1 cellular context compared by ENCODE assay signal in the genomic region with DNA sequence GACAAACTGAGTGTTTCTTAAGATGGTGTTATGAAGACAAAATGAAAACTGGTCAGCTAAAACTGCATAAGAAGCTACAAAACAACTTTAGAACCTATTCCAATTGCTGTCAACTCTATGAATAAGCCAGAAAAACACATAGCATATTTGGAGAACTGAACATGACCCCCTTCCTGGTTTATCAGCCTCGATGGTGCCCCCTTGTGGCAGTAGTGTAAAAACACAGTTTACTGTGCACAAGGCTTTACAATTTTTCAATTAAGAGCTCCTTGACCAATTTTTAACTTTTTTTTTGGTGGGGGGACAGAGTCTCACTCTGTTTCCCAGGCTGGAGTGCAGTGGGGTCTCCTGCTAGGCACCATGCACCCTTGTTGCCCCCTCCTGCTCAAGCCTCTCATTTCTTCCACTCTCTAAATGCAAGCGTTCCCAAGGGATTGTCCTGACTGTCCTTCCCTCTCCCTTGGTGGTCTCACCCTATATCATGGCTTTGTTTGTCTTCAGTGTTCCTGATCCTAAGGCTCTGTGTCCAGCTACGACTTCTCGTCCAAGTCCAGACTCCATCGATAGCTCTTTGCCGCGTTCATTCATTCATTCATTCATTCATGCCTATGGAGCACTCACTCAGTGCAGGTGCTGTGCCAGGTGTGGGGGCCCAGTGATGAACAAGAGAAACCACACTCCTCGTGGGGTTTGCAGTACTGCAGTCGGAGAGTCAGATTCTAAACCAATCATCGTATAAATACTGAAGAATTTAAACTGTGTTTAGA.
TF ChIP-seq lines count a peak whose summit lies in the region.

No MANE protein-coding gene starts in this region.

TF ChIP-seq in Ishikawa, 13 proteins besides CTCF, POLR2A, EP300 and RAD21:
- TF ChIP-seq YY1 (IDR thresholded peaks at IDR 0.05; ENCODE audit: low read depth) (no peak), MAX (IDR thresholded peaks at IDR 0.05) (no peak), NFIC (IDR thresholded peaks at IDR 0.05) (no peak), ZBTB7A (IDR thresholded peaks at IDR 0.05; ENCODE audit: low read depth) (no peak), TEAD4 (IDR thresholded peaks at IDR 0.05) (no peak), EGR1 (IDR thresholded peaks at IDR 0.05) (no peak), CEBPB (IDR thresholded peaks at IDR 0.05) (no peak), TCF12 (IDR thresholded peaks at IDR 0.05; ENCODE audit: low read depth) (no peak), FOXM1 (IDR thresholded peaks at IDR 0.05; ENCODE audit: borderline replicate concordance, low read depth) (no peak), CREB1 (IDR thresholded peaks at IDR 0.05; ENCODE audit: low read depth) (no peak), TAF1 (IDR thresholded peaks at IDR 0.05; ENCODE audit: low read depth) (no peak)
- TF ChIP-seq, protein P1, sequence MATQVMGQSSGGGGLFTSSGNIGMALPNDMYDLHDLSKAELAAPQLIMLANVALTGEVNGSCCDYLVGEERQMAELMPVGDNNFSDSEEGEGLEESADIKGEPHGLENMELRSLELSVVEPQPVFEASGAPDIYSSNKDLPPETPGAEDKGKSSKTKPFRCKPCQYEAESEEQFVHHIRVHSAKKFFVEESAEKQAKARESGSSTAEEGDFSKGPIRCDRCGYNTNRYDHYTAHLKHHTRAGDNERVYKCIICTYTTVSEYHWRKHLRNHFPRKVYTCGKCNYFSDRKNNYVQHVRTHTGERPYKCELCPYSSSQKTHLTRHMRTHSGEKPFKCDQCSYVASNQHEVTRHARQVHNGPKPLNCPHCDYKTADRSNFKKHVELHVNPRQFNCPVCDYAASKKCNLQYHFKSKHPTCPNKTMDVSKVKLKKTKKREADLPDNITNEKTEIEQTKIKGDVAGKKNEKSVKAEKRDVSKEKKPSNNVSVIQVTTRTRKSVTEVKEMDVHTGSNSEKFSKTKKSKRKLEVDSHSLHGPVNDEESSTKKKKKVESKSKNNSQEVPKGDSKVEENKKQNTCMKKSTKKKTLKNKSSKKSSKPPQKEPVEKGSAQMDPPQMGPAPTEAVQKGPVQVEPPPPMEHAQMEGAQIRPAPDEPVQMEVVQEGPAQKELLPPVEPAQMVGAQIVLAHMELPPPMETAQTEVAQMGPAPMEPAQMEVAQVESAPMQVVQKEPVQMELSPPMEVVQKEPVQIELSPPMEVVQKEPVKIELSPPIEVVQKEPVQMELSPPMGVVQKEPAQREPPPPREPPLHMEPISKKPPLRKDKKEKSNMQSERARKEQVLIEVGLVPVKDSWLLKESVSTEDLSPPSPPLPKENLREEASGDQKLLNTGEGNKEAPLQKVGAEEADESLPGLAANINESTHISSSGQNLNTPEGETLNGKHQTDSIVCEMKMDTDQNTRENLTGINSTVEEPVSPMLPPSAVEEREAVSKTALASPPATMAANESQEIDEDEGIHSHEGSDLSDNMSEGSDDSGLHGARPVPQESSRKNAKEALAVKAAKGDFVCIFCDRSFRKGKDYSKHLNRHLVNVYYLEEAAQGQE (IDR thresholded peaks at IDR 0.05; ENCODE audit: low read depth): no peak
- TF ChIP-seq, protein P2, sequence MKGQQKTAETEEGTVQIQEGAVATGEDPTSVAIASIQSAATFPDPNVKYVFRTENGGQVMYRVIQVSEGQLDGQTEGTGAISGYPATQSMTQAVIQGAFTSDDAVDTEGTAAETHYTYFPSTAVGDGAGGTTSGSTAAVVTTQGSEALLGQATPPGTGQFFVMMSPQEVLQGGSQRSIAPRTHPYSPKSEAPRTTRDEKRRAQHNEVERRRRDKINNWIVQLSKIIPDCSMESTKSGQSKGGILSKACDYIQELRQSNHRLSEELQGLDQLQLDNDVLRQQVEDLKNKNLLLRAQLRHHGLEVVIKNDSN (IDR thresholded peaks at IDR 0.05): no peak
